Comparison of ENCODE assay signal across 27 cellular contexts in the genomic region with DNA sequence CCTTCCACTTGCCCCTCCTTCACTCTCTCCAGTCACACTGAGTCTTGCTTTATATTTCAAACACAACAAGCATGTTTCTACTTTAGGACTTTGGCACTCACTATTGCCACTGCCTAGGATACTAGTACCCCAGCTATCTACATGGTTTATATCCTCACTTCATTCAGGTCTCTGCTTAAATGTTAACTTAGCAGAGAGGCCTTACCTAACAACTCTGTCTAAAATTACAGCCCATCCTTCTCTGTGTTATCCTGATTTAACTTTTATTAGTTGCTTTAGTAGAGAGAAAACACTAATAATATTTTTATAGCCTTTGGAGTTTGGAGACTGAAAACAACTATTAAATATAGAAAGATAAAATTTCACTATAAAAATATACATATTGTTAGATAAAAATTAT. TPM values are rescaled to one million over a fixed set of nuclear protein-coding genes. Genes with fewer than 3 reads are reported as not detected.
"Had no signal": no experiment of that assay in that cellular context is flagged by ENCODE, and none has a peak within 500 bp of the region (broad histone marks: within the 10 kb centered on the region; RNA-seq: fewer than 3 reads in every experiment).

No MANE protein-coding gene starts in this region.

- H3K27me3 ChIP-seq: Peyer's patch, SJSA1 had no signal

- H3K4me1 ChIP-seq: Peyer's patch, SJSA1 had no signal

- H3K4me3 ChIP-seq: K562, Peyer's patch, SJSA1, SK-N-MC had no signal

- H3K27ac ChIP-seq: HL-60, KMS-11, SJSA1, SK-N-MC had no signal

- ATAC-seq: K562, Right ventricle myocardium inferior had no signal

- FAIRE-seq: HTR-8/SVneo, K562 had no signal

- H3K4me2 ChIP-seq: KMS-11 had no signal

- H3K9me3 ChIP-seq: Peyer's patch, SJSA1 had no signal

- DNase-seq: Kasumi-1, MV-4-11, NCI-H1048, NCI-H1105, NCI-H1417, NCI-H1436 treated with DMSO at 0.1 percent for 48 hours, NCI-H1694, NCI-H1930, NCI-H2081, NCI-H2107, NCI-H226, NCI-H446, NCI-H510A, NCI-H524 treated with DMSO at 0.1 percent for 48 hours, NCI-H69, NCI-H774, Peyer's patch, SIG-M5 had no signal

- H3K36me3 ChIP-seq: Peyer's patch, SJSA1 had no signal

RNA-seq across cellular contexts. Expression of gene B3GNT6, which starts 39.0 kb away (rescaled TPM):
- total RNA-seq: K562, MCF 10A, Right ventricle myocardium inferior, RPMI7951 had no signal
